1 cellular context compared by ENCODE assay signal in genomic region chr10:97140887-97141745, GRCh38.
TF ChIP-seq lines count a peak whose summit lies in the region.

No MANE protein-coding gene starts in this region.

TF ChIP-seq in HepG2, 621 proteins besides CTCF, POLR2A, EP300 and RAD21 (continues in another document):
- no peak; the same call in 1 of the 2 replicates for TF ChIP-seq CCDC6 (CRISPR knock-in tag; IDR thresholded peaks at IDR 0.05)
- no peak for TF ChIP-seq ZNF772 (CRISPR knock-in tag; IDR thresholded peaks at IDR 0.05)
- TF ChIP-seq SIN3B (IDR thresholded peaks at IDR 0.05; ENCODE audit: low read length), result no peak
- TF ChIP-seq POGZ (CRISPR knock-in tag; IDR thresholded peaks at IDR 0.05), result no peak
- no peak for TF ChIP-seq HCFC1 (IDR thresholded peaks at IDR 0.05; ENCODE audit: low read depth, low read length)
- TF ChIP-seq PRPF4 (IDR thresholded peaks at IDR 0.05; ENCODE audit: low read depth, low read length, poor library complexity, severe bottlenecking), result peak; percentile 91
- TF ChIP-seq AGO2 (optimal IDR thresholded peaks at IDR 0.05; ENCODE audit: low read depth, low read length), result peak; percentile 54
- TF ChIP-seq GPBP1L1 (CRISPR knock-in tag; IDR thresholded peaks at IDR 0.05), result no peak
- no peak for TF ChIP-seq ZUFSP (CRISPR knock-in tag; IDR thresholded peaks at IDR 0.05; ENCODE audit: borderline replicate concordance)
- TF ChIP-seq ZNF570 (CRISPR knock-in tag; IDR thresholded peaks at IDR 0.05; ENCODE audit: borderline replicate concordance), result no peak
- no peak for TF ChIP-seq ZNF883 (CRISPR knock-in tag; IDR thresholded peaks at IDR 0.05; ENCODE audit: not compliant biosample characterization)
- no peak for TF ChIP-seq SKI (IDR thresholded peaks at IDR 0.05; ENCODE audit: partially characterized antibody)
- TF ChIP-seq FOXK2 (IDR thresholded peaks at IDR 0.05), result no peak
- TF ChIP-seq TEAD2 (CRISPR knock-in tag; IDR thresholded peaks at IDR 0.05), result no peak
- 0 out of 2 replicates have a peak, but pooled peaks have one; percentile 19 for TF ChIP-seq RBFOX2 (IDR thresholded peaks at IDR 0.05; ENCODE audit: low read depth, low read length)
- TF ChIP-seq GATA4 (IDR thresholded peaks at IDR 0.05; ENCODE audit: borderline replicate concordance, low read depth), result no peak
- no peak for TF ChIP-seq KLF11 (CRISPR knock-in tag; IDR thresholded peaks at IDR 0.05)
- TF ChIP-seq ZBTB34 (CRISPR knock-in tag; IDR thresholded peaks at IDR 0.05), result no peak
- no peak for TF ChIP-seq MAFF (IDR thresholded peaks at IDR 0.05; ENCODE audit: low read depth, low read length)
- TF ChIP-seq MLXIP (CRISPR knock-in tag; IDR thresholded peaks at IDR 0.05; ENCODE audit: borderline replicate concordance), result no peak
- TF ChIP-seq ZNF224 (CRISPR knock-in tag; IDR thresholded peaks at IDR 0.05), result no peak
- no peak for TF ChIP-seq TRAFD1 (CRISPR knock-in tag; IDR thresholded peaks at IDR 0.05; ENCODE audit: borderline replicate concordance)
- peak; percentile 99 for TF ChIP-seq ZBTB38 (CRISPR knock-in tag; IDR thresholded peaks at IDR 0.05)
- TF ChIP-seq ZMYM2 (CRISPR knock-in tag; IDR thresholded peaks at IDR 0.05), result 0 out of 2 replicates have a peak, but pooled peaks have one; percentile 23
- no peak for TF ChIP-seq RBM22 (optimal IDR thresholded peaks at IDR 0.05; ENCODE audit: low read length)
- no peak for TF ChIP-seq DMAP1 (CRISPR knock-in tag; IDR thresholded peaks at IDR 0.05)
- TF ChIP-seq ZNF142 (CRISPR knock-in tag; IDR thresholded peaks at IDR 0.05), result no peak
- no peak for TF ChIP-seq CCAR2 (optimal IDR thresholded peaks at IDR 0.05; ENCODE audit: low read depth, low read length)
- no peak for TF ChIP-seq ZNF496 (CRISPR knock-in tag; IDR thresholded peaks at IDR 0.05; ENCODE audit: insufficient replicate concordance)
- 0 out of 2 replicates have a peak, but pooled peaks have one; percentile 30 for TF ChIP-seq CREB3 (CRISPR knock-in tag; IDR thresholded peaks at IDR 0.05)
- TF ChIP-seq HOXD1 (CRISPR knock-in tag; IDR thresholded peaks at IDR 0.05), result no peak
- TF ChIP-seq SMYD3 (CRISPR knock-in tag; IDR thresholded peaks at IDR 0.05), result no peak
- no peak for TF ChIP-seq ZFP36L2 (CRISPR knock-in tag; IDR thresholded peaks at IDR 0.05)
- no peak for TF ChIP-seq NRL (CRISPR knock-in tag; IDR thresholded peaks at IDR 0.05; ENCODE audit: borderline replicate concordance)
- 0 out of 2 replicates have a peak, but pooled peaks have one; percentile 7 for TF ChIP-seq ZFP91 (CRISPR knock-in tag; IDR thresholded peaks at IDR 0.05; ENCODE audit: borderline replicate concordance)
- TF ChIP-seq ATF5 (CRISPR knock-in tag; IDR thresholded peaks at IDR 0.05; ENCODE audit: low read depth), result no peak
- no peak for TF ChIP-seq ZNF512 (CRISPR knock-in tag; IDR thresholded peaks at IDR 0.05)
- TF ChIP-seq ZNF501 (CRISPR knock-in tag; IDR thresholded peaks at IDR 0.05), result no peak
- no peak for TF ChIP-seq ZKSCAN1 (IDR thresholded peaks at IDR 0.05; ENCODE audit: low read length)
